In genomic region chr12:11397366-11397765, GRCh38 we compare ENCODE assay signal across 30 cellular contexts. TPM values are rescaled to one million over a fixed set of nuclear protein-coding genes. Genes with fewer than 3 reads are reported as not detected.
DNase-seq lines count a peak whose midpoint lies in the region; ATAC-seq, FAIRE-seq and TF ChIP-seq lines count a peak whose summit lies in the region.
"Had no signal": no experiment of that assay in that cellular context is flagged by ENCODE, and none has a peak within 500 bp of the region (broad histone marks: within the 10 kb centered on the region; RNA-seq: fewer than 3 reads in every experiment).

No MANE protein-coding gene starts in this region.

- H3K9me2 ChIP-seq in PC-3 (replicated peaks; ENCODE audit: low read length): no peaks in the 10 kb centered on the region

- no peaks in the 10 kb centered on the region for H3K9me3 ChIP-seq in H1 (ENCODE audit: insufficient read depth in 2 of 2, low read depth in 1 of 2, low read length in 1 of 2)
- no peaks in the 10 kb centered on the region for H3K9me3 ChIP-seq in PC-3 (ENCODE audit: low read length)
- H3K9me3 ChIP-seq: BLaER1, HAP-1, Peyer's patch, SJCRH30 had no signal

- no peaks in the 10 kb centered on the region for H3K9me3 Mint-ChIP-seq in glutamatergic neuron (ENCODE audit: unreplicated experiment)
- H3K9me3 Mint-ChIP-seq: CD4-positive, alpha-beta T cell had no signal

- H3K36me3 ChIP-seq in H1 (ENCODE audit: control insufficient read depth in 2 of 4, insufficient read depth in 4 of 4, low read length in 3 of 4) (no peaks in the 10 kb centered on the region), mesendoderm (ENCODE audit: control insufficient read depth, insufficient read depth, low read length) (no peaks in the 10 kb centered on the region), PC-3 (ENCODE audit: low read depth, low read length) (no peaks in the 10 kb centered on the region)
- H3K36me3 ChIP-seq: BLaER1, HAP-1, Peyer's patch, SJCRH30 had no signal

- no peak overlapping the region for H3K14ac ChIP-seq in H1 (ENCODE audit: insufficient read length)

- POLR2A ChIA-PET in H1 (lab: Charles Lee; ENCODE audit: partially characterized antibody): no interaction called here
- POLR2A ChIA-PET in PC-3 (lab: Charles Lee; ENCODE audit: unreplicated experiment): no interaction called here

- ATAC-seq in PC-3: no peak
- ATAC-seq: K562, SK-N-SH treated with all-trans-retinoic acid at 6 μM for 48 hours had no signal

- intact Hi-C loops in PC-3 (cut with micrococcal nuclease): no loop called here

- no peak overlapping the region for H2BK12ac ChIP-seq in H1 (ENCODE audit: low read depth, low read length)

- 59% methylated on average over 1 of the region's 1 CpG; no CpG with 5 or more reads in 1 of the 2 experiments for WGBS in H1 (ENCODE audit: extremely low coverage in 1 of 2, insufficient coverage in 1 of 2, insufficient read length in 1 of 2, insufficient replicate concordance in 2 of 2, low coverage in 1 of 2, low lambda C conversion rate in 2 of 2, missing lambda C conversion rate in 1 of 2), 2 experiments
- no CpG with 5 or more reads among the region's 1 CpG for WGBS in mesendoderm (ENCODE audit: extremely low coverage, insufficient coverage, low lambda C conversion rate)

- no peak overlapping the region for H3K4me3 ChIP-seq in H1 (ENCODE audit: extremely low read depth in 1 of 4, insufficient read depth in 2 of 4, low read depth in 3 of 4, low read length in 4 of 4)
- H3K4me3 ChIP-seq in mesendoderm (ENCODE audit: low read length): no peak overlapping the region
- no peak overlapping the region for H3K4me3 ChIP-seq in PC-3 (ENCODE audit: low read length)
- H3K4me3 ChIP-seq: BLaER1, HAP-1, K562, Peyer's patch, SJCRH30 had no signal

- H4K8ac ChIP-seq in H1 (ENCODE audit: extremely low read depth, insufficient read depth, low read length) (no peak overlapping the region), mesendoderm (ENCODE audit: low read depth, low read length) (no peak overlapping the region)

- H3K23ac ChIP-seq in H1 (ENCODE audit: insufficient read length): no peak overlapping the region
- no peak overlapping the region for H3K23ac ChIP-seq in mesendoderm (ENCODE audit: low read length)

- H3K18ac ChIP-seq in H1 (ENCODE audit: extremely low read depth, low read length): no peak overlapping the region
- H3K18ac ChIP-seq in mesendoderm (ENCODE audit: low read length): no peak overlapping the region

- H2AK5ac ChIP-seq in H1 (ENCODE audit: low read depth, low read length) (no peak overlapping the region), mesendoderm (ENCODE audit: low read length) (no peak overlapping the region)

- BruUV-seq in PC-3 (replicated peaks; lab: Mats Ljungman, UMichigan): no TSS peak

- peak; percentile 13 for FAIRE-seq in H1 (lab: Jason Lieb, UNC)
- FAIRE-seq: A204.1, GM12891, HTR-8/SVneo, K562 had no signal

- H3K79me1 ChIP-seq in H1 (ENCODE audit: low read depth, low read length) (no peaks in the 10 kb centered on the region), mesendoderm (ENCODE audit: low read length) (no peaks in the 10 kb centered on the region)

- no peak overlapping the region for H3K56ac ChIP-seq in H1 (replicated peaks; ENCODE audit: insufficient read length, low read depth, low read length)
- no peak overlapping the region for H3K56ac ChIP-seq in mesendoderm (ENCODE audit: low read length)

- no peaks in the 10 kb centered on the region for H3K36me3 Mint-ChIP-seq in glutamatergic neuron (ENCODE audit: unreplicated experiment)

- no peak overlapping the region for H2BK20ac ChIP-seq in H1 (ENCODE audit: low read length)

- H3K9ac ChIP-seq in H1 (replicated peaks in 1 of 4; ENCODE audit: extremely low read depth in 1 of 4, low read depth in 3 of 4, low read length in 3 of 4): no peak overlapping the region
- no peak overlapping the region for H3K9ac ChIP-seq in mesendoderm (ENCODE audit: low read length)
- H3K9ac ChIP-seq in PC-3 (ENCODE audit: low read length): no peak overlapping the region
- H3K9ac ChIP-seq: BLaER1 had no signal

- H2BK120ac ChIP-seq in H1 (replicated peaks; ENCODE audit: low read depth, low read length): no peak overlapping the region
- no peak overlapping the region for H2BK120ac ChIP-seq in mesendoderm (ENCODE audit: low read depth, low read length)

- H3K4ac ChIP-seq in H1 (replicated peaks; ENCODE audit: insufficient read length, low read depth, low read length) (no peak overlapping the region), mesendoderm (ENCODE audit: low read depth, low read length) (no peak overlapping the region)

- no peaks in the 10 kb centered on the region for H4K20me1 ChIP-seq in H1 (replicated peaks in 1 of 2; ENCODE audit: control insufficient read depth in 1 of 2, insufficient read depth in 2 of 2, low read length in 2 of 2)
- H4K20me1 ChIP-seq in PC-3 (ENCODE audit: low read length): no peaks in the 10 kb centered on the region
- H4K20me1 ChIP-seq: BLaER1 had no signal

- H4K5ac ChIP-seq in H1 (ENCODE audit: insufficient read length, low read depth, low read length): no peak overlapping the region
- no peak overlapping the region for H4K5ac ChIP-seq in mesendoderm (ENCODE audit: low read length)

- no peak for TF ChIP-seq RAD21 in H1 (IDR thresholded peaks at IDR 0.05 in 1 of 2, conservative IDR thresholded peaks at IDR 0.05 in 1 of 2; ENCODE audit: low read depth in 2 of 2, low read length in 2 of 2)

- H3K27ac ChIP-seq in H1 (ENCODE audit: low read depth, low read length) (no peak overlapping the region), mesendoderm (ENCODE audit: low read depth, low read length) (no peak overlapping the region), PC-3 (ENCODE audit: low read length) (no peak overlapping the region)
- H3K27ac ChIP-seq: BLaER1, Peyer's patch, SJCRH30 had no signal

- no peaks in the 10 kb centered on the region for H3K23me2 ChIP-seq in H1 (ENCODE audit: low read depth, low read length)

- TF ChIP-seq CTCF in H1 (IDR thresholded peaks at IDR 0.05; ENCODE audit: control extremely low read depth in 1 of 3, insufficient read depth in 1 of 3, low read depth in 1 of 3, low read length in 3 of 3): no peak
- TF ChIP-seq CTCF in glutamatergic neuron (IDR thresholded peaks at IDR 0.05; ENCODE audit: partially characterized antibody, unreplicated experiment): no peak
- TF ChIP-seq CTCF in PC-3 (conservative IDR thresholded peaks at IDR 0.05; ENCODE audit: low read depth, low read length): no peak

- H3F3A ChIP-seq in PC-3 (ENCODE audit: low read length, unreplicated experiment): no peaks in the 10 kb centered on the region

- H2BK5ac ChIP-seq in H1 (ENCODE audit: low read depth, low read length) (no peak overlapping the region), mesendoderm (ENCODE audit: low read length) (no peak overlapping the region)

- no peak for TF ChIP-seq POLR2A in H1 (IDR thresholded peaks at IDR 0.05; ENCODE audit: control extremely low read depth in 1 of 2, low read depth in 2 of 2, low read length in 2 of 2)

- CTCF ChIA-PET in H1 (lab: Charles Lee; ENCODE audit: partially characterized antibody): no interaction called here
- CTCF ChIA-PET in PC-3 (lab: Charles Lee): no interaction called here

- H3K79me2 ChIP-seq in H1 (ENCODE audit: control insufficient read depth in 1 of 2, insufficient read depth in 2 of 2, low read length in 2 of 2) (no peaks in the 10 kb centered on the region), mesendoderm (ENCODE audit: control insufficient read depth, insufficient read depth, low read length) (no peaks in the 10 kb centered on the region), PC-3 (ENCODE audit: low read length) (no peaks in the 10 kb centered on the region)

- H3K4me2 ChIP-seq in H1 (ENCODE audit: insufficient read depth in 1 of 2, low read depth in 2 of 2, low read length in 2 of 2) (no peak overlapping the region), mesendoderm (ENCODE audit: low read length) (no peak overlapping the region), PC-3 (ENCODE audit: low read length) (no peak overlapping the region)
- H3K4me2 ChIP-seq: BLaER1 had no signal

- no peaks in the 10 kb centered on the region for H3K27me3 Mint-ChIP-seq in glutamatergic neuron (ENCODE audit: unreplicated experiment)

- H3K27me3 ChIP-seq in H1 (replicated peaks in 1 of 4; ENCODE audit: control insufficient read depth in 3 of 4, extremely low read depth in 1 of 4, insufficient read depth in 3 of 4, low read length in 3 of 4) (no peaks in the 10 kb centered on the region), mesendoderm (ENCODE audit: insufficient read depth, low read length, poor library complexity) (no peaks in the 10 kb centered on the region), PC-3 (ENCODE audit: low read length) (no peaks in the 10 kb centered on the region)
- H3K27me3 ChIP-seq: BLaER1, Peyer's patch, SJCRH30 had no signal

- no peak overlapping the region for H3K27ac Mint-ChIP-seq in glutamatergic neuron (ENCODE audit: unreplicated experiment)
- H3K27ac Mint-ChIP-seq: CD4-positive, alpha-beta T cell; HFFc6 had no signal

- H2BK15ac ChIP-seq in H1 (ENCODE audit: low read length) (no peak overlapping the region), mesendoderm (replicated peaks; ENCODE audit: low read depth) (no peak overlapping the region)

- TF ChIP-seq EP300 in H1 (IDR thresholded peaks at IDR 0.05; ENCODE audit: borderline replicate concordance in 1 of 2, low read depth in 2 of 2, low read length in 2 of 2): no peak

- no peaks in the 10 kb centered on the region for H3K4me1 Mint-ChIP-seq in glutamatergic neuron (ENCODE audit: low read depth, unreplicated experiment)

- H3K4me1 ChIP-seq in H1 (replicated peaks in 1 of 4; ENCODE audit: control insufficient read depth in 3 of 4, insufficient read depth in 4 of 4, low read length in 3 of 4) (no peaks in the 10 kb centered on the region), mesendoderm (ENCODE audit: control insufficient read depth, low read depth, low read length) (no peaks in the 10 kb centered on the region), PC-3 (ENCODE audit: insufficient read depth, low read length) (no peaks in the 10 kb centered on the region)
- H3K4me1 ChIP-seq: BLaER1, Caco-2, HAP-1, Peyer's patch, SJCRH30 had no signal

- DNase-seq in SIG-M5 treated with dmso at 0.1 percent for 504 hours (lab: John Stamatoyannopoulos, UW; ENCODE audit: unreplicated experiment) (peak; percentile 2), SIG-M5 (lab: John Stamatoyannopoulos, UW) (no peak), H1 (ENCODE audit: low read depth in 1 of 2, low spot score in 2 of 2) (no peak), mesendoderm (peak; percentile 82), 8988T (no peak), glutamatergic neuron (no peak), PC-3 (no peak)
- no peak for DNase-seq in stimulated activated naive CD4-positive, alpha-beta T cell treated with Interleukin-2 at 50 U/mL for 16 hours (lab: John Stamatoyannopoulos, UW)
- DNase-seq: Caco-2; CD4-positive, alpha-beta T cell; GF-D8; HFFc6; Kasumi-1; NCI-H2029; NCI-H446 treated with DMSO at 0.1 percent for 48 hours; NCI-H526; NCI-H82; NK-92 treated with Interleukin-12 subunit alpha and Interleukin-12 subunit beta, amount 100 ng/mL, for 24 hours; Peyer's patch; SJCRH30 had no signal

- H4K91ac ChIP-seq in H1 (replicated peaks; ENCODE audit: insufficient read length, low read length): no peak overlapping the region

- H3K4me3 Mint-ChIP-seq in glutamatergic neuron (ENCODE audit: unreplicated experiment): no peak overlapping the region
- H3K4me3 Mint-ChIP-seq: CD4-positive, alpha-beta T cell; HFFc6 had no signal

- H2AFZ ChIP-seq in H1 (ENCODE audit: low read length): no peak overlapping the region; the same call in 1 of the 2 replicates
- H2AFZ ChIP-seq in PC-3 (ENCODE audit: low read length): no peak overlapping the region

RNA-seq across cellular contexts. Expression of gene PRB2, which starts 2.0 kb away (rescaled TPM):
- not detected in 2 replicates for total RNA-seq in H1 (2021; fragmentation: NEBNext Ultra II Directional; extraction: Animal tissue kit (Norgen Biotek cat#: 25700))
- polyA plus RNA-seq in H1 (2011; rRNA removed): not detected in 2 replicates
- not detected for polyA plus RNA-seq in H1 (2011; cell fraction: cytosol; rRNA removed)
- not detected for polyA plus RNA-seq in H1 (2011; cell fraction: nucleus; rRNA removed)
- not detected in 4 replicates for polyA plus RNA-seq in H1 (2012, experiment 1 of 2)
- polyA plus RNA-seq in H1 (2012, experiment 2 of 2): not detected
- polyA plus RNA-seq in H1 (2013, experiment 1 of 2): 0.04 TPM
- polyA plus RNA-seq in H1 (2013, experiment 2 of 2): not detected
- not detected in 2 replicates for polyA minus RNA-seq in H1 (2011; rRNA and poly(A)+ RNA removed)
- polyA minus RNA-seq in H1 (2011; cell fraction: cytosol; rRNA and poly(A)+ RNA removed): not detected
- polyA minus RNA-seq in H1 (2011; cell fraction: nucleus; rRNA and poly(A)+ RNA removed): not detected
- not detected for polyA plus RNA-seq in mesendoderm (2013, experiment 1 of 2)
- polyA plus RNA-seq in mesendoderm (2013, experiment 2 of 2): not detected
- total RNA-seq in glutamatergic neuron (ENCODE audit: unreplicated experiment) (not detected), PC-3 (2014; rRNA removed) (not detected in 2 replicates)
- total RNA-seq: Caco-2; CD4-positive, alpha-beta T cell; HFFc6; K562; M059J; OCI-LY7; Peyer's patch; SJCRH30 had no signal
- polyA plus RNA-seq: AG04450, K562 had no signal

Comparison
In these comparisons a context has a peak if more than half of its experiments do, and no peak if none do; other contexts are left out.
1. DNase-seq: peak in SIG-M5 treated with dmso at 0.1 percent for 504 hours (single experiment) and mesendoderm (single experiment); none in SIG-M5 (single experiment), H1 (0 of 2), 8988T (single experiment), stimulated activated naive CD4-positive, alpha-beta T cell treated with Interleukin-2 at 50 U/mL for 16 hours (single experiment), glutamatergic neuron (single experiment) and PC-3 (single experiment).